ENCODE assay signal across 30 cellular contexts in genomic region chr19:35692010-35692409, GRCh38. TPM values are rescaled to one million over a fixed set of nuclear protein-coding genes. Genes with fewer than 3 reads are reported as not detected.
DNase-seq lines count a peak whose midpoint lies in the region; ATAC-seq and TF ChIP-seq lines count a peak whose summit lies in the region.
"Had no signal": no experiment of that assay in that cellular context is flagged by ENCODE, and none has a peak within 500 bp of the region (broad histone marks: within the 10 kb centered on the region; RNA-seq: fewer than 3 reads in every experiment).

No MANE protein-coding gene starts in this region.

- H3K4me2 ChIP-seq in OCI-LY1 (ENCODE audit: low read length) = no peak overlapping the region
- H3K4me2 ChIP-seq: smooth muscle cell had no signal

- H3K9ac ChIP-seq in OCI-LY1 (ENCODE audit: low read length) = no peak overlapping the region

- H3K9me3 ChIP-seq in OCI-LY1 (ENCODE audit: low read length) (no peaks in the 10 kb centered on the region), esophagus squamous epithelium (no peaks in the 10 kb centered on the region)
- H3K9me3 ChIP-seq: colonic mucosa, mucosa of descending colon, ovary, tibial artery had no signal

- 52 to 55% methylated on average over 4 to 9 of the region's 11 CpGs for WGBS in esophagus squamous epithelium, 2 donors

- peak; percentile 53 for DNase-seq in NCI-H2029 (lab: John Stamatoyannopoulos, UW)
- DNase-seq in NCI-H2029 treated with DMSO at 0.1 percent for 48 hours (lab: John Stamatoyannopoulos, UW) = no peak
- DNase-seq in foreskin keratinocyte = no peak
- no peak for DNase-seq in NCI-H69 (lab: John Stamatoyannopoulos, UW)
- DNase-seq in esophagus squamous epithelium (lab: John Stamatoyannopoulos, UW) = no peak
- DNase-seq: activated naive CD8-positive, alpha-beta T cell treated with anti-CD3 and anti-CD28 coated beads for 36 hours; activated T-cell treated with anti-CD3 and anti-CD28 coated beads for 4 hours; aorta; CD4-positive, CD25-positive, alpha-beta regulatory T cell; colonic mucosa; effector CD8-positive, alpha-beta T cell; erythroblast; foreskin melanocyte; mucosa of descending colon; NCI-H1048; NCI-H1694; NCI-H2227 treated with DMSO at 0.1 percent for 48 hours; OCI-M1; ovary; retina; Right ventricle myocardium superior; stimulated activated CD4-positive, alpha-beta T cell treated with anti-CD3 and anti-CD28 coated beads, Interleukin-1b, Interleukin-23, amount 100 ng/mL, for 48 hours; T-helper 2 cell; tibial artery had no signal

- H3K27ac ChIP-seq in OCI-LY1 (ENCODE audit: low read depth, low read length, poor library complexity, severe bottlenecking) (no peak overlapping the region), foreskin keratinocyte (no peak overlapping the region), esophagus squamous epithelium (no peak overlapping the region)
- H3K27ac ChIP-seq: cardiac muscle cell, colonic mucosa, ovary, tibial artery had no signal

- TF ChIP-seq CTCF in OCI-LY1 (IDR thresholded peaks at IDR 0.05; ENCODE audit: low read length) (peak; percentile 14; the same call in 1 of the 2 replicates), foreskin keratinocyte (conservative IDR thresholded peaks at IDR 0.05) (peak; percentile 16), esophagus squamous epithelium (IDR thresholded peaks at IDR 0.05) (no peak)

- no peaks in the 10 kb centered on the region for H4K20me1 ChIP-seq in OCI-LY1 (ENCODE audit: insufficient read depth, low read length)

- H3K4me3 ChIP-seq in OCI-LY1 (ENCODE audit: low read depth, low read length, poor library complexity, severe bottlenecking) (no peak overlapping the region), esophagus squamous epithelium (no peak overlapping the region)
- H3K4me3 ChIP-seq: cardiac muscle cell, colonic mucosa, mucosa of descending colon, ovary, smooth muscle cell, tibial artery had no signal

- H3K27me3 ChIP-seq in OCI-LY1 (ENCODE audit: insufficient read depth, low read length) (no peaks in the 10 kb centered on the region; the same call in 1 of the 2 replicates), foreskin keratinocyte (no peaks in the 10 kb centered on the region), esophagus squamous epithelium (peaks cover 0 to 8% (median 0%) of the 10 kb centered on the region in 4 donors)
- H3K27me3 ChIP-seq: cardiac muscle cell, colonic mucosa, ovary, tibial artery had no signal

- no peak overlapping the region for H2AFZ ChIP-seq in OCI-LY1 (ENCODE audit: low read length)

- H3K4me1 ChIP-seq in OCI-LY1 (ENCODE audit: insufficient read depth, low read length, severe bottlenecking) (no peaks in the 10 kb centered on the region), foreskin keratinocyte (no peaks in the 10 kb centered on the region), esophagus squamous epithelium (peaks cover 0 to 10% (median 0%) of the 10 kb centered on the region in 3 donors)
- H3K4me1 ChIP-seq: colonic mucosa had no signal

- H3K9me2 ChIP-seq in OCI-LY1 (ENCODE audit: low read depth, low read length) = no peaks in the 10 kb centered on the region

- intact Hi-C loops in esophagus squamous epithelium (cut with DNase I) = no loop called here

- TF ChIP-seq POLR2A in esophagus squamous epithelium (IDR thresholded peaks at IDR 0.05) = no peak

- no peaks in the 10 kb centered on the region for H3F3A ChIP-seq in OCI-LY1 (ENCODE audit: insufficient read depth, low read length)

- H3K36me3 ChIP-seq in OCI-LY1 (ENCODE audit: insufficient read depth, low read length) (no peaks in the 10 kb centered on the region), esophagus squamous epithelium (no peaks in the 10 kb centered on the region)
- H3K36me3 ChIP-seq: cardiac muscle cell, colonic mucosa, ovary, tibial artery had no signal

- no peaks in the 10 kb centered on the region for H3K79me2 ChIP-seq in OCI-LY1 (ENCODE audit: insufficient read depth, low read length)

- no peak for ATAC-seq in foreskin keratinocyte
- ATAC-seq: mucosa of descending colon; natural killer cell treated with Interleukin-12 subunit alpha and Interleukin-12 subunit beta and Interleukin-15 and Interleukin-18, amount 100 ng/mL, for 72 hours had no signal

RNA-seq across cellular contexts. Expression of gene ZBTB32, which starts 12.3 kb away (rescaled TPM):
- total RNA-seq in foreskin keratinocyte (not detected in 2 replicates), esophagus squamous epithelium (under 1 TPM in 1 of 4 donors, not detected in 3; 0.38 TPM)
- polyA plus RNA-seq in foreskin keratinocyte = not detected in 2 replicates
- total RNA-seq: A172, cardiac muscle cell, lung microvascular endothelial cell, Right ventricle myocardium superior, smooth muscle cell had no signal
- polyA plus RNA-seq: aorta, ovary had no signal

RNA-seq across cellular contexts. Expression of gene UPK1A, which starts 25.7 kb away (rescaled TPM):
- total RNA-seq in foreskin keratinocyte (not detected in 2 replicates), esophagus squamous epithelium (10 to 100 TPM in 1 of 4 donors, 1 to 10 TPM in 2, not detected in 1; 4.6 to 18.7 (median 9.8) TPM)
- 0.07 TPM in 1 of 2 replicates, not detected in the other for polyA plus RNA-seq in foreskin keratinocyte
- total RNA-seq: A172; aorta; cardiac muscle cell; CD4-positive, CD25-positive, alpha-beta regulatory T cell; colonic mucosa; lung microvascular endothelial cell; mucosa of descending colon; ovary; Right ventricle myocardium superior had no signal
- polyA plus RNA-seq: CD4-positive, CD25-positive, alpha-beta regulatory T cell had no signal

RNA-seq across cellular contexts. Expression of gene KMT2B, which starts 25.8 kb away (rescaled TPM):
- total RNA-seq in foreskin keratinocyte = 12.9 and 13.0 TPM in 2 replicates
- 16.7 and 17.3 TPM in 2 replicates for polyA plus RNA-seq in foreskin keratinocyte
- total RNA-seq in esophagus squamous epithelium = 10 to 100 TPM in 3 of 4 donors, 1 to 10 TPM in 1; 7.5 to 33.7 (median 15.6) TPM

RNA-seq across cellular contexts. Expression of gene COX6B1, which starts 43.9 kb away (rescaled TPM):
- 440 and 488 TPM in 2 replicates for total RNA-seq in foreskin keratinocyte
- 765 and 815 TPM in 2 replicates for polyA plus RNA-seq in foreskin keratinocyte
- 100 to 1,000 TPM; 582 to 942 (median 761) TPM for total RNA-seq in esophagus squamous epithelium

RNA-seq across cellular contexts. Expression of gene IGFLR1, which starts 50.2 kb away (rescaled TPM):
- total RNA-seq in foreskin keratinocyte = 3.4 and 3.8 TPM in 2 replicates
- polyA plus RNA-seq in foreskin keratinocyte = 4.7 and 6.2 TPM in 2 replicates
- total RNA-seq in esophagus squamous epithelium = 1 to 10 TPM in 3 of 4 donors, under 1 TPM in 1; 0.87 to 4.8 (median 4.3) TPM

Comparison
In these comparisons a context has a peak if more than half of its experiments do, and no peak if none do; other contexts are left out.
1. CTCF ChIP-seq: peak in OCI-LY1 (single experiment) and foreskin keratinocyte (single experiment); none in esophagus squamous epithelium (0 of 6).